ENCODE assay signal across 26 cellular contexts in genomic region chr4:137711502-137711901, GRCh38.
A peak's percentile ranks its signal among the peaks of the same experiment; 100 is the strongest.
DNase-seq lines count a peak whose midpoint lies in the region; ATAC-seq, FAIRE-seq and TF ChIP-seq lines count a peak whose summit lies in the region.
"Had no signal": no experiment of that assay in that cellular context is flagged by ENCODE, and none has a peak within 500 bp of the region (broad histone marks: within the 10 kb centered on the region; RNA-seq: fewer than 3 reads in every experiment).

No MANE protein-coding gene starts in this region.

- H3K9me3 ChIP-seq in HUES48 (ENCODE audit: control insufficient read depth, insufficient read depth, low read length) (no peaks in the 10 kb centered on the region), right cardiac atrium (ENCODE audit: control insufficient read depth, low read length) (no peaks in the 10 kb centered on the region)
- H3K9me3 ChIP-seq: A549, SJSA1 had no signal

- no peak overlapping the region for H3K4me3 Mint-ChIP-seq in WTC11
- H3K4me3 Mint-ChIP-seq: CD4-positive, alpha-beta T cell had no signal

- H3K27me3 Mint-ChIP-seq in WTC11 (ENCODE audit: low read depth): no peaks in the 10 kb centered on the region
- H3K27me3 Mint-ChIP-seq: CD4-positive, alpha-beta T cell had no signal

- CTCF ChIA-PET in WTC11 (lab: Charles Lee): no interaction called here

- intact Hi-C loops in right cardiac atrium (cut with DNase I): no loop called here

- ATAC-seq in WTC11 (peak; percentile 90), right cardiac atrium (no peak), GM18907 (IDR thresholded peaks at IDR 0.05; ENCODE audit: unreplicated experiment) (no peak), GM21390 (IDR thresholded peaks at IDR 0.05; ENCODE audit: unreplicated experiment) (no peak)
- ATAC-seq: A549, HCT116, Right ventricle myocardium inferior had no signal

- no peak overlapping the region for H3K9ac ChIP-seq in HUES48 (ENCODE audit: low read depth, low read length)
- H3K9ac ChIP-seq: BLaER1 treated with 17β-estradiol and CSF1 and Interleukin-3, amounts not matched to agents 10 nM and 100 nM had no signal

- H3K4me1 Mint-ChIP-seq in WTC11: peaks cover 17% of the 10 kb centered on the region

- H3K4me3 ChIP-seq in HUES48 (ENCODE audit: low read depth, low read length) (no peak overlapping the region), right cardiac atrium (ENCODE audit: low read length) (no peak overlapping the region)
- H3K4me3 ChIP-seq: A549; BLaER1 treated with 17β-estradiol and CSF1 and Interleukin-3, amounts not matched to agents 10 nM and 100 nM; PC-9; SJSA1 had no signal

- peak overlapping the region; percentile 78; the same call in 1 of the 2 replicates for H3K27ac Mint-ChIP-seq in WTC11
- H3K27ac Mint-ChIP-seq: CD4-positive, alpha-beta T cell had no signal

- no peak for TF ChIP-seq CTCF in WTC11 (IDR thresholded peaks at IDR 0.05)

- FAIRE-seq in GM12891 (lab: Jason Lieb, UNC): no peak
- FAIRE-seq: A549, D721Med, G401.6, GM19239 had no signal

- H3K27me3 ChIP-seq in HUES48 (ENCODE audit: control insufficient read depth, insufficient read depth, low read length) (no peaks in the 10 kb centered on the region), right cardiac atrium (ENCODE audit: control insufficient read depth, insufficient read depth) (no peaks in the 10 kb centered on the region)
- H3K27me3 ChIP-seq: BLaER1 treated with 17β-estradiol and CSF1 and Interleukin-3, amounts not matched to agents 10 nM and 100 nM; SJSA1 had no signal

- H3K4me1 ChIP-seq in HUES48 (ENCODE audit: control insufficient read depth, insufficient read depth, low read length) (peaks cover 6% of the 10 kb centered on the region; the same call in 1 of the 2 replicates), right cardiac atrium (ENCODE audit: control insufficient read depth, insufficient read depth, low read length) (no peaks in the 10 kb centered on the region)
- H3K4me1 ChIP-seq: A549 had no signal

- DNase-seq in WTC11 (ENCODE audit: low spot score) (no peak), iPS DF 4.7 (ENCODE audit: extremely low read depth, low spot score) (peak; percentile 28), right cardiac atrium (no peak), GM12891 (ENCODE audit: insufficient read length, low spot score) (no peak)
- DNase-seq: AML-193; CD4-positive, alpha-beta T cell; GOT3; NCI-H1092; NCI-H1417 treated with DMSO at 0.1 percent for 48 hours; NCI-H187 treated with DMSO at 0.1 percent for 48 hours; NCI-H2171 treated with DMSO at 0.1 percent for 48 hours; NCI-H345; NCI-H510A treated with DMSO at 0.1 percent for 48 hours; NCI-H748 treated with DMSO at 0.1 percent for 48 hours; PC-9 had no signal

- no peaks in the 10 kb centered on the region for H3K36me3 ChIP-seq in HUES48 (ENCODE audit: control insufficient read depth, insufficient read depth, low read length)
- H3K36me3 ChIP-seq: BLaER1 treated with 17β-estradiol and CSF1 and Interleukin-3, amounts not matched to agents 10 nM and 100 nM; SJSA1 had no signal

- peaks cover 23% of the 10 kb centered on the region for H3K9me3 Mint-ChIP-seq in WTC11

- 78% methylated on average over 2 of the region's 2 CpGs for WGBS in right cardiac atrium

- peaks cover 7% of the 10 kb centered on the region; the same call in 1 of the 2 replicates for H3K36me3 Mint-ChIP-seq in WTC11

- TF ChIP-seq POLR2A in GM12891 (IDR thresholded peaks at IDR 0.05; ENCODE audit: low read depth, low read length): no peak

- H3K27ac ChIP-seq in HUES48 (ENCODE audit: low read depth, low read length): peak overlapping the region; percentile 37
- H3K27ac ChIP-seq in right cardiac atrium (ENCODE audit: low read length): no peak overlapping the region
- H3K27ac ChIP-seq: A549; BLaER1 treated with 17β-estradiol and CSF1 and Interleukin-3, amounts not matched to agents 10 nM and 100 nM; PC-9; SJSA1 had no signal

- POLR2A ChIA-PET in WTC11 (lab: Charles Lee): no interaction called here

TF ChIP-seq in WTC11, 78 proteins besides CTCF, POLR2A, EP300 and RAD21 (continues in another document):
- TF ChIP-seq ZBTB21 (CRISPR knock-in tag; IDR thresholded peaks at IDR 0.05; ENCODE audit: borderline replicate concordance) (no peak), ERG (CRISPR knock-in tag; IDR thresholded peaks at IDR 0.05) (peak; percentile 57; the same call in 1 of the 2 replicates), ZNF121 (CRISPR knock-in tag; IDR thresholded peaks at IDR 0.05) (no peak), MAX (CRISPR knock-in tag; IDR thresholded peaks at IDR 0.05) (no peak), EMX1 (CRISPR knock-in tag; IDR thresholded peaks at IDR 0.05) (0 out of 2 replicates have a peak, but pooled peaks have one; percentile 45), ZNF423 (CRISPR knock-in tag; IDR thresholded peaks at IDR 0.05) (0 out of 2 replicates have a peak, but pooled peaks have one; percentile 32), ZSCAN18 (CRISPR knock-in tag; IDR thresholded peaks at IDR 0.05) (0 out of 2 replicates have a peak, but pooled peaks have one; percentile 27), GTF2I (CRISPR knock-in tag; conservative IDR thresholded peaks at IDR 0.05) (no peak)

TF ChIP-seq in GM12891, 5 proteins besides CTCF, POLR2A, EP300 and RAD21:
- TF ChIP-seq SPI1 (IDR thresholded peaks at IDR 0.05; ENCODE audit: low read depth, low read length): no peak
- TF ChIP-seq POLR2AphosphoS5 (IDR thresholded peaks at IDR 0.05; ENCODE audit: low read depth, low read length): no peak
- TF ChIP-seq POU2F2 (IDR thresholded peaks at IDR 0.05; ENCODE audit: low read depth, low read length): no peak
- TF ChIP-seq PAX5 (IDR thresholded peaks at IDR 0.05; ENCODE audit: insufficient read depth, low read length, severe bottlenecking): no peak
- TF ChIP-seq TAF1 (IDR thresholded peaks at IDR 0.05; ENCODE audit: low read depth, low read length): no peak
